8 cellular contexts compared by ENCODE assay signal in the genomic region with DNA sequence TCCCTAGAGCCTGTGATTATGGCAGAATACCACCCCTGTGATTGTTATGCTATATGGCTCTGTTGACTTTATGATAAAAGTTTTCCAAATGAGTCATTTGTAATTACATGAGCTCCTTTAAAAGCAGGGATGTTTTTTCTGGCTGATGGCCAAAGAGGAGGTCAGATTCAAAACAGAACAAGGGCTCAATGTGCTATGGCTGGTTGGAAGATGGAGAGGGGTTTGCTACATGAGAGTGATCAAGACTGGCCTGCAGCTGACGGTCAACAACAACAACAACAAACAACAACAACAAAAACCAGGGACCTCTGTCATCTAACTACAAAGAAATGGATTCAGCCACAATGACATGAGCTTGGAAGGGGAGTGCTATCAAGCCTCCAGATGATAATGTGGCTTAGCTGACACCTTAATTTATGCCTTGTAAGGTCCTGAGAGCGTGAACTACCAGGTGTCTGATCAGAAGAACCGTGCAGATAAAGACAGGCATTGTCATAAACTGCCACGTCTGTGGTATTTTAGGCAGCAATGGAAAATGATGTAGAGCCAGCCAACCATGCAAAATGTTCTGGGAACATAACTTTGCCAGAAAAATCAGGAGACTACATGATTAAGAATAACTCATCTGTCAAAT. TPM values are rescaled to one million over a fixed set of nuclear protein-coding genes. Genes with fewer than 3 reads are reported as not detected.
DNase-seq lines count a peak whose midpoint lies in the region; ATAC-seq and TF ChIP-seq lines count a peak whose summit lies in the region.
"Had no signal": no experiment of that assay in that cellular context is flagged by ENCODE, and none has a peak within 500 bp of the region (broad histone marks: within the 10 kb centered on the region; RNA-seq: fewer than 3 reads in every experiment).

No MANE protein-coding gene starts in this region.

- peaks cover 3% of the 10 kb centered on the region for H3K4me1 ChIP-seq in fibroblast of lung (ENCODE audit: control insufficient read depth, extremely low read depth, insufficient read depth, low read length)

- DNase-seq in HS-5 (ENCODE audit: low read depth) = peak; percentile 51
- DNase-seq in NCI-H774 (lab: John Stamatoyannopoulos, UW) = peak; percentile 12
- DNase-seq in fibroblast of lung (ENCODE audit: low read depth in 2 of 2) = peak; percentile 85 to 93
- DNase-seq in stromal cell of bone marrow (ENCODE audit: low read depth) = peak; percentile 72
- no peak for DNase-seq in activated effector memory CD4-positive, alpha-beta T cell treated with Interleukin-2 at 50 U/mL for 16 hours
- DNase-seq: activated naive CD4-positive, alpha-beta T cell had no signal

- no peak overlapping the region for H3K4me3 ChIP-seq in fibroblast of lung (replicated peaks in 1 of 4; ENCODE audit: control extremely low read depth in 1 of 4, insufficient read depth in 1 of 4, low read depth in 3 of 4, low read length in 4 of 4)

- ATAC-seq in HG03442 (IDR thresholded peaks at IDR 0.05; ENCODE audit: unreplicated experiment) (no peak), HG03108 (IDR thresholded peaks at IDR 0.05; ENCODE audit: unreplicated experiment) (no peak)

- no peaks in the 10 kb centered on the region for H3K9me3 ChIP-seq in fibroblast of lung (ENCODE audit: control insufficient read depth, insufficient read depth, low read depth, low read length)

- H3K79me2 ChIP-seq in fibroblast of lung (ENCODE audit: control insufficient read depth, insufficient read depth, low read length) = no peaks in the 10 kb centered on the region

- no peaks in the 10 kb centered on the region for H4K20me1 ChIP-seq in fibroblast of lung (ENCODE audit: control insufficient read depth, extremely low read depth, insufficient read depth, low read length)

- no peak overlapping the region for H3K27ac ChIP-seq in fibroblast of lung (ENCODE audit: insufficient read depth, low read length)

- no peak for TF ChIP-seq CTCF in fibroblast of lung (conservative IDR thresholded peaks at IDR 0.05 in 1 of 2, IDR thresholded peaks at IDR 0.05 in 1 of 2; ENCODE audit: low read depth in 1 of 2, low read length in 2 of 2)

- H3K36me3 ChIP-seq in fibroblast of lung (ENCODE audit: control insufficient read depth, insufficient read depth, low read length) = no peaks in the 10 kb centered on the region

- H3K4me2 ChIP-seq in fibroblast of lung (ENCODE audit: extremely low read depth, insufficient read depth, low read length) = no peak overlapping the region

- H3K9ac ChIP-seq in fibroblast of lung (ENCODE audit: insufficient read depth, low read length) = no peak overlapping the region

- H2AFZ ChIP-seq in fibroblast of lung (ENCODE audit: low read length) = no peak overlapping the region

- no peaks in the 10 kb centered on the region for H3K27me3 ChIP-seq in fibroblast of lung (ENCODE audit: control insufficient read depth, insufficient read depth, low read length)

RNA-seq across cellular contexts. Expression of a gene that starts 47.2 kb away (rescaled TPM):
- not detected in 2 replicates for total RNA-seq in fibroblast of lung
- polyA plus RNA-seq in fibroblast of lung = not detected in 2 replicates
- not detected in 2 replicates for polyA plus RNA-seq in fibroblast of lung (2012)
- polyA minus RNA-seq in fibroblast of lung (ENCODE audit: low replicate concordance) = not detected in 2 replicates
